Comparison of ENCODE assay signal across 10 cellular contexts in the genomic region with DNA sequence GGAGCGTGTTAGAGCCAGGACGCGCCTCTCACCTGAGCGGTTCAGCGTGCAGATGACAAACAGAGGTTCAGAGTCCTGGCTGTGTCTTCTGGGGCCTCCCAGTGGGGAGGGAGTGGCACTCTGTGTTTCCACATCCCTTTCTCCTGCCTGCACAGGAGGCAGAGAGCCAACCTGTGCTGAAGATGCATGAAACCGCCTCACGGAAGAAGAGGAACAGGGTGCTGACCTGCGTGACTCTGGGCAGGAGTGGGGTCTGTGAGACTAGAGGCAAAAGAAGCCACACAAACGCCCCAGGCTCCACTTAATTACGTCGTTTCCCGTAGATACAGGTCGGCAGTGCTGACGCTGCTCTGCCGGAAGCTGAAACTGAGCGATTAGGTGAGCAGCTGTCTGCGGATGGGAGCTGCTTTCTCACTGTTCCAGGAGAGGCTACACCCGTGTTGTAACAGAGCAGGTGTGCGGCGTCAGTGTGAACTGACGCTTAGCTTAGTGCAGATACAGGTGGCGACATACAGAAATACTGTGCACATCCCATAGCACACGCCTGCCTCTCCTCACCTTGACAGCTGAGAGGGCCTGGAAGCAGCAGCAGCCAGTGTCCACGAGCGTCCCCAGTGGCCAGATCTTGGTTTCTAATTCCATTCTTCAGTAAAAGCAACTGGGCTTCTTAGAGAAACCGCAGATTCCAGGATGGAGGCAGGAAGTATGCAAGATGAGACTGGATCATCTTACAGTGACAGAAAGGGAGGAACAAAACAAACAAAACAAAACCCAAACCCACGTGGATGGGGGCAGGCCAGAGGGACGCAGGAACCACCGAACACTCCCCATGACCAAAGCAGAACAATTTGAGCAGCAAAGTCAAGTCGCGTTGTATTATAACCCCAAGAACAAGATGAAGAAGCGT. TPM values are rescaled to one million over a fixed set of nuclear protein-coding genes. Genes with fewer than 3 reads are reported as not detected.
DNase-seq lines count a peak whose midpoint lies in the region; ATAC-seq, FAIRE-seq and TF ChIP-seq lines count a peak whose summit lies in the region.
"Had no signal": no experiment of that assay in that cellular context is flagged by ENCODE, and none has a peak within 500 bp of the region (broad histone marks: within the 10 kb centered on the region; RNA-seq: fewer than 3 reads in every experiment).

No MANE protein-coding gene starts in this region.

- H3K4me1 ChIP-seq in right atrium auricular region (peaks cover 0 to 16% of the 10 kb centered on the region in 2 donors), GM12878 (ENCODE audit: control insufficient read depth, insufficient read depth, low read length) (no peaks in the 10 kb centered on the region)

- no peaks in the 10 kb centered on the region for H3K9me3 ChIP-seq in right atrium auricular region
- H3K9me3 ChIP-seq in GM12878 (replicated peaks; ENCODE audit: control insufficient read depth, insufficient read depth, low read length): no peaks in the 10 kb centered on the region

- no peak overlapping the region for H2AFZ ChIP-seq in GM12878 (ENCODE audit: control insufficient read depth, low read depth, low read length)

- TF ChIP-seq EP300 in GM12878 (IDR thresholded peaks at IDR 0.05; ENCODE audit: borderline replicate concordance in 1 of 2, control insufficient read depth in 1 of 2, low read depth in 2 of 2, low read length in 2 of 2): no peak

- H3K9ac ChIP-seq in GM12878 (ENCODE audit: control insufficient read depth, insufficient read depth, low read length): no peak overlapping the region
- H3K9ac ChIP-seq: BLaER1 treated with 17β-estradiol and CSF1 and Interleukin-3, amounts not matched to agents 10 nM and 100 nM had no signal

- no peak for DNase-seq in Right ventricle myocardium inferior (ENCODE audit: missing footprints)
- DNase-seq in right atrium auricular region (ENCODE audit: low spot score): no peak
- peak; percentile 87 for DNase-seq in NCI-H2107 treated with DMSO at 0.1 percent for 48 hours (lab: John Stamatoyannopoulos, UW; ENCODE audit: unreplicated experiment)
- DNase-seq in GM12878 (ENCODE audit: low read depth, low spot score): no peak
- no peak for DNase-seq in MV-4-11 (lab: John Stamatoyannopoulos, UW)
- no peak for DNase-seq in GDM1 (lab: John Stamatoyannopoulos, UW)
- DNase-seq in stimulated activated CD4-positive, alpha-beta T cell treated with anti-CD3 and anti-CD28 coated beads, Interleukin-4, amount 100 ng/mL, for 4 hours: no peak
- DNase-seq: activated T-cell treated with anti-CD3 and anti-CD28 coated beads, Interleukin-2, amount 50 U/mL, for 72 hours had no signal

- RAD21 ChIA-PET in GM12878 (lab: Charles Lee; ENCODE audit: unreplicated experiment): interaction anchor here (0.5 kb wide), 1 partner anchor 654 kb away, joined by 3 read pairs; no protein-coding TSS in a partner anchor

- TF ChIP-seq POLR2A in GM12878 (IDR thresholded peaks at IDR 0.05; ENCODE audit: low read depth, low read length): no peak

- POLR2A ChIA-PET in GM12878 (lab: Charles Lee): no interaction called here

- SMC1A ChIA-PET in GM12878 (lab: Charles Lee; ENCODE audit: uncharacterized antibody, unreplicated experiment): no interaction called here

- TF ChIP-seq CTCF in right atrium auricular region (IDR thresholded peaks at IDR 0.05): peak in 1 of 2 donors; percentile 57
- TF ChIP-seq CTCF in GM12878 (IDR thresholded peaks at IDR 0.05 in 2 of 3, conservative IDR thresholded peaks at IDR 0.05 in 1 of 3; ENCODE audit: control insufficient read depth in 2 of 3, extremely low read depth in 1 of 3, insufficient read depth in 1 of 3, low read depth in 3 of 3, low read length in 3 of 3): peak; percentile 16 to 35 (median 25); a peak in 3 of 6 replicates

- H3K27ac ChIP-seq in right atrium auricular region: no peak overlapping the region
- H3K27ac ChIP-seq in GM12878 (ENCODE audit: control insufficient read depth, insufficient read depth): no peak overlapping the region
- H3K27ac ChIP-seq: BLaER1 treated with 17β-estradiol and CSF1 and Interleukin-3, amounts not matched to agents 10 nM and 100 nM had no signal

- H3K36me3 ChIP-seq in right atrium auricular region: no peaks in the 10 kb centered on the region
- H3K36me3 ChIP-seq in GM12878 (ENCODE audit: control insufficient read depth in 2 of 2, insufficient read depth in 2 of 2, low read length in 1 of 2): no peaks in the 10 kb centered on the region
- H3K36me3 ChIP-seq: BLaER1 treated with 17β-estradiol and CSF1 and Interleukin-3, amounts not matched to agents 10 nM and 100 nM had no signal

- H3K4me3 ChIP-seq in right atrium auricular region (no peak overlapping the region), GM12878 (no peak overlapping the region)
- H3K4me3 ChIP-seq: BLaER1 treated with 17β-estradiol and CSF1 and Interleukin-3, amounts not matched to agents 10 nM and 100 nM had no signal

- no peaks in the 10 kb centered on the region for H4K20me1 ChIP-seq in GM12878 (ENCODE audit: control insufficient read depth, insufficient read depth)

- H3K4me2 ChIP-seq in GM12878 (ENCODE audit: control insufficient read depth, insufficient read depth): no peak overlapping the region
- H3K4me2 ChIP-seq: BLaER1 treated with 17β-estradiol and CSF1 and Interleukin-3, amounts not matched to agents 10 nM and 100 nM had no signal

- H3K27me3 ChIP-seq in right atrium auricular region: no peaks in the 10 kb centered on the region
- H3K27me3 ChIP-seq in GM12878 (replicated peaks in 1 of 2; ENCODE audit: control insufficient read depth in 2 of 2, insufficient read depth in 2 of 2, low read length in 1 of 2): peaks cover 0 to 2% of the 10 kb centered on the region in 2 experiments; a peak in 3 of 4 replicates

- H3K79me2 ChIP-seq in GM12878 (ENCODE audit: control insufficient read depth, insufficient read depth, low read length): no peaks in the 10 kb centered on the region

- WGBS in GM12878 (ENCODE audit: insufficient coverage, insufficient replicate concordance, low lambda C conversion rate, missing lambda C conversion rate): 48% methylated on average over 32 of the region's 32 CpGs

- peak; percentile 44 for ATAC-seq in Right ventricle myocardium inferior
- ATAC-seq in GM12878: peak; percentile 35; the same call in 1 of the 3 replicates

- no peak for FAIRE-seq in GM12878 (lab: Jason Lieb, UNC)
- FAIRE-seq in islet of Langerhans (lab: Jason Lieb, UNC): peak; percentile 43

- intact Hi-C loops in Right ventricle myocardium inferior (cut with DNase I) (no loop called here), GM12878 (cut with micrococcal nuclease; ENCODE audit: unreplicated experiment) (no loop called here)

- no TSS peak for BruUV-seq in GM12878 (replicated peaks; lab: Mats Ljungman, UMichigan)

- TF ChIP-seq RAD21 in GM12878 (IDR thresholded peaks at IDR 0.05; ENCODE audit: insufficient read depth, low read depth, low read length): no peak

- CTCF ChIA-PET in GM12878 (lab: Yijun Ruan, JAX): interaction anchor here (1.6 kb wide), 1 partner anchor 12 kb away, joined by 5 read pairs; no protein-coding TSS in a partner anchor

- in situ Hi-C loops in GM12878 (cut with MboI): no loop called here

TF ChIP-seq in GM12878, 131 proteins besides CTCF, POLR2A, EP300 and RAD21 (continues in another document):
- no peak for TF ChIP-seq POLR2AphosphoS2 (IDR thresholded peaks at IDR 0.05; ENCODE audit: low read depth, low read length)
- TF ChIP-seq TBL1XR1 (IDR thresholded peaks at IDR 0.05; ENCODE audit: low read depth, low read length): no peak
- TF ChIP-seq, protein P1, sequence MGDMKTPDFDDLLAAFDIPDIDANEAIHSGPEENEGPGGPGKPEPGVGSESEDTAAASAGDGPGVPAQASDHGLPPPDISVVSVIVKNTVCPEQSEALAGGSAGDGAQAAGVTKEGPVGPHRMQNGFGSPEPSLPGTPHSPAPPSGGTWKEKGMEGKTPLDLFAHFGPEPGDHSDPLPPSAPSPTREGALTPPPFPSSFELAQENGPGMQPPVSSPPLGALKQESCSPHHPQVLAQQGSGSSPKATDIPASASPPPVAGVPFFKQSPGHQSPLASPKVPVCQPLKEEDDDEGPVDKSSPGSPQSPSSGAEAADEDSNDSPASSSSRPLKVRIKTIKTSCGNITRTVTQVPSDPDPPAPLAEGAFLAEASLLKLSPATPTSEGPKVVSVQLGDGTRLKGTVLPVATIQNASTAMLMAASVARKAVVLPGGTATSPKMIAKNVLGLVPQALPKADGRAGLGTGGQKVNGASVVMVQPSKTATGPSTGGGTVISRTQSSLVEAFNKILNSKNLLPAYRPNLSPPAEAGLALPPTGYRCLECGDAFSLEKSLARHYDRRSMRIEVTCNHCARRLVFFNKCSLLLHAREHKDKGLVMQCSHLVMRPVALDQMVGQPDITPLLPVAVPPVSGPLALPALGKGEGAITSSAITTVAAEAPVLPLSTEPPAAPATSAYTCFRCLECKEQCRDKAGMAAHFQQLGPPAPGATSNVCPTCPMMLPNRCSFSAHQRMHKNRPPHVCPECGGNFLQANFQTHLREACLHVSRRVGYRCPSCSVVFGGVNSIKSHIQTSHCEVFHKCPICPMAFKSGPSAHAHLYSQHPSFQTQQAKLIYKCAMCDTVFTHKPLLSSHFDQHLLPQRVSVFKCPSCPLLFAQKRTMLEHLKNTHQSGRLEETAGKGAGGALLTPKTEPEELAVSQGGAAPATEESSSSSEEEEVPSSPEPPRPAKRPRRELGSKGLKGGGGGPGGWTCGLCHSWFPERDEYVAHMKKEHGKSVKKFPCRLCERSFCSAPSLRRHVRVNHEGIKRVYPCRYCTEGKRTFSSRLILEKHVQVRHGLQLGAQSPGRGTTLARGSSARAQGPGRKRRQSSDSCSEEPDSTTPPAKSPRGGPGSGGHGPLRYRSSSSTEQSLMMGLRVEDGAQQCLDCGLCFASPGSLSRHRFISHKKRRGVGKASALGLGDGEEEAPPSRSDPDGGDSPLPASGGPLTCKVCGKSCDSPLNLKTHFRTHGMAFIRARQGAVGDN (IDR thresholded peaks at IDR 0.05): no peak

RNA-seq across cellular contexts. Expression of a gene that starts 37.7 kb away (rescaled TPM):
- total RNA-seq in Right ventricle myocardium inferior: 45.9 TPM
- 10 to 100 TPM; 17.1 to 21.6 TPM for total RNA-seq in right atrium auricular region
- total RNA-seq in GM12878 (2013; cell fraction: nucleolus; rRNA removed): 1.1 and 2.9 TPM in 2 replicates
- total RNA-seq in GM12878 (2014; rRNA removed): 0.06 and 0.16 TPM in 2 replicates
- total RNA-seq in GM12878 (2014; rRNA removed; fragmentation: Illumina TruSeq; extraction: Trizol): 0.05 and 0.22 TPM in 2 replicates
- 0.96 and 1.1 TPM in 2 replicates for total RNA-seq in GM12878 (2021)
- 0.37 TPM for polyA plus RNA-seq in GM12878 (2011; ENCODE audit: low read depth)
- polyA plus RNA-seq in GM12878 (2011; rRNA removed): 0.20 and 0.48 TPM in 2 replicates
- polyA plus RNA-seq in GM12878 (2011; cell fraction: cytosol; rRNA removed): 0.18 and 0.21 TPM in 2 replicates
- polyA plus RNA-seq in GM12878 (2011; cell fraction: nucleus; rRNA removed): 0.94 and 1.4 TPM in 2 replicates
- 0.61 and 0.91 TPM in 2 replicates for polyA plus RNA-seq in GM12878 (2012)
- polyA plus RNA-seq in GM12878 (2014; fragmentation: Illumina TruSeq; extraction: Trizol): 0.06 and 0.11 TPM in 2 replicates
- polyA plus RNA-seq in GM12878 (2014; fragmentation: Nextera tagmentation; extraction: Ambion mirVana): not detected
- polyA plus RNA-seq in GM12878 (2014; rRNA removed): 0.06 and 0.37 TPM in 2 replicates
- polyA plus RNA-seq in GM12878 (2016; fragmentation: Nextera tagmentation; extraction: Ambion mirVana): under 1 TPM; 0.10 to 0.19 TPM
- polyA minus RNA-seq in GM12878 (2011; rRNA and poly(A)+ RNA removed): 0.15 and 1.1 TPM in 2 replicates
- 1.3 and 3.4 TPM in 2 replicates for polyA minus RNA-seq in GM12878 (2011; cell fraction: cytosol; rRNA and poly(A)+ RNA removed)
- 0.36 and 1.5 TPM in 2 replicates for polyA minus RNA-seq in GM12878 (2011; cell fraction: nucleus; rRNA and poly(A)+ RNA removed)

Comparison
In these comparisons a context has a peak if more than half of its experiments do, and no peak if none do; other contexts are left out.
1. RNA of a gene that starts 37.7 kb away (total RNA-seq): 45.9 TPM in Right ventricle myocardium inferior (single experiment) and 17.1 to 21.6 TPM in right atrium auricular region; 0.05 to 2.9 TPM in GM12878; every median in the first group is over 4 times any median in the second.